ENCODE assay signal across 18 cellular contexts in the genomic region with DNA sequence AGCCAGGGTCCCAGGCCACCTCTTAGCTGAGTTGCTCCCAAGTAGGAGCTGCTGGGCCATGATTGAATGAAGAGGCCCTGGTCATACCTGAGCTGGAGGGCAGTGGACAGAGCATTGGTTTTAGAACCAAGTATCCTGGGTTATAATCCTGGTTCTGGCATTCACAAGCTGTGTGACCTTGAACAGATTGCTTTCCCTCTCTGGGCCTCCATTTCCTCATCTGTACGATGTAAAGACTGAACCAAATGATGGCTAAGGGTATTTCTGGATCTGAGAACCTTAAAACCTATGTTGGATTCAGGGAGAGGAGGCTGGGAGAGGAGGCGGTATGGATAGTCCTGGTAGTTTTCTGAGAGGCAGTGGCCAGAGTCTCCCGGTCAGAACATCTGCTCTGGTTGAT. TPM values are rescaled to one million over a fixed set of nuclear protein-coding genes. Genes with fewer than 3 reads are reported as not detected.
DNase-seq lines count a peak whose midpoint lies in the region; ATAC-seq and TF ChIP-seq lines count a peak whose summit lies in the region.
"Had no signal": no experiment of that assay in that cellular context is flagged by ENCODE, and none has a peak within 500 bp of the region (broad histone marks: within the 10 kb centered on the region; RNA-seq: fewer than 3 reads in every experiment).

No MANE protein-coding gene starts in this region.

- no peak for TF ChIP-seq POLR2A in spleen (IDR thresholded peaks at IDR 0.05)

- peak overlapping the region; percentile 80 for H3K27ac ChIP-seq in GM23248
- peak overlapping the region; percentile 68 to 91 for H3K27ac ChIP-seq in lung (ENCODE audit: low read depth in 1 of 2, low read length in 1 of 2)
- H3K27ac ChIP-seq in spleen, result peak overlapping the region in 7 of 8 donors; percentile 49 to 83 (median 73)
- H3K27ac ChIP-seq: brain microvascular endothelial cell had no signal

- H3K27me3 ChIP-seq in GM23248 (replicated peaks; ENCODE audit: insufficient read depth) (no peaks in the 10 kb centered on the region), adipocyte (replicated peaks; ENCODE audit: control insufficient read depth, insufficient read depth, low read length) (no peaks in the 10 kb centered on the region), lung (ENCODE audit: control insufficient read depth, insufficient read depth) (no peaks in the 10 kb centered on the region), spleen (replicated peaks in 1 of 7) (peaks cover 0 to 15% (median 4%) of the 10 kb centered on the region in 7 donors)

- no peak overlapping the region for H3K27ac Mint-ChIP-seq in type B pancreatic cell
- H3K27ac Mint-ChIP-seq: stimulated activated effector memory CD8-positive, alpha-beta T cell treated with anti-CD3 and anti-CD28 coated beads, Interleukin-12 subunit alpha, Interleukin-12 subunit beta, amount 100 ng/mL, for 72 hours; T-helper 2 cell treated with Interferon-gamma antibody and Interleukin-4, amounts not matched to agents 5 μg/mL and 100 μg/mL, for 36 hours had no signal

- H3K4me3 Mint-ChIP-seq in type B pancreatic cell, result no peak overlapping the region
- H3K4me3 Mint-ChIP-seq: stimulated activated effector memory CD8-positive, alpha-beta T cell treated with anti-CD3 and anti-CD28 coated beads, Interleukin-12 subunit alpha, Interleukin-12 subunit beta, amount 100 ng/mL, for 72 hours; T-helper 2 cell treated with Interferon-gamma antibody and Interleukin-4, amounts not matched to agents 5 μg/mL and 100 μg/mL, for 36 hours had no signal

- no peak overlapping the region for H3K4me3 ChIP-seq in GM23248
- no peak overlapping the region for H3K4me3 ChIP-seq in adipocyte (ENCODE audit: low read length)
- no peak overlapping the region for H3K4me3 ChIP-seq in lung
- H3K4me3 ChIP-seq in spleen, result no peak overlapping the region
- H3K4me3 ChIP-seq: HAP-1 had no signal

- H3K9ac ChIP-seq in GM23248, result peak overlapping the region; percentile 54
- H3K9ac ChIP-seq in adipocyte (ENCODE audit: low read length), result peak overlapping the region; percentile 67

- no peaks in the 10 kb centered on the region for H3K9me3 Mint-ChIP-seq in type B pancreatic cell
- H3K9me3 Mint-ChIP-seq: stimulated activated effector memory CD8-positive, alpha-beta T cell treated with anti-CD3 and anti-CD28 coated beads, Interleukin-12 subunit alpha, Interleukin-12 subunit beta, amount 100 ng/mL, for 72 hours; T-helper 2 cell treated with Interferon-gamma antibody and Interleukin-4, amounts not matched to agents 5 μg/mL and 100 μg/mL, for 36 hours had no signal

- in situ Hi-C loops in GM23248 (cut with MboI), result no loop called here

- H3K27me3 Mint-ChIP-seq in type B pancreatic cell, result no peaks in the 10 kb centered on the region

- H3K9me3 ChIP-seq in GM23248 (ENCODE audit: low read depth) (no peaks in the 10 kb centered on the region), adipocyte (ENCODE audit: control insufficient read depth, low read length) (no peaks in the 10 kb centered on the region), lung (ENCODE audit: control insufficient read depth in 2 of 2, insufficient read depth in 1 of 2, low read length in 1 of 2) (peaks cover 0 to 2% of the 10 kb centered on the region in 2 donors), spleen (no peaks in the 10 kb centered on the region)
- H3K9me3 ChIP-seq: HAP-1 had no signal

- no peak overlapping the region for H2AFZ ChIP-seq in GM23248

- 94 to 99% methylated on average over 3 of the region's 3 CpGs for WGBS in GM23248 (ENCODE audit: low coverage in 1 of 2, low lambda C conversion rate in 2 of 2, missing lambda C conversion rate in 2 of 2), 2 experiments
- WGBS in lung, 2 donors, result 86 to 87% methylated on average over 3 of the region's 3 CpGs
- 71 to 86% (median 83%) methylated on average over 3 of the region's 3 CpGs for WGBS in spleen, 5 donors

- H3K79me2 ChIP-seq in GM23248 (ENCODE audit: insufficient read depth), result no peaks in the 10 kb centered on the region

- no peaks in the 10 kb centered on the region for H3K9me2 ChIP-seq in GM23248 (ENCODE audit: insufficient read depth)

- peak overlapping the region; percentile 53 for H3K4me2 ChIP-seq in GM23248 (ENCODE audit: unreplicated experiment)

- no peak for DNase-seq in GM23248
- DNase-seq in adipocyte (ENCODE audit: low read depth), result no peak
- no peak for DNase-seq in lung (ENCODE audit: low spot score)
- DNase-seq in spleen, result no peak
- DNase-seq in NCI-H69 (lab: John Stamatoyannopoulos, UW), result no peak
- no peak for DNase-seq in type B pancreatic cell (ENCODE audit: extremely low spot score, unreplicated experiment)
- no peak for DNase-seq in NCI-H510A (lab: John Stamatoyannopoulos, UW)
- DNase-seq in amygdala (lab: John Stamatoyannopoulos, UW), result no peak
- DNase-seq: activated CD8-positive, alpha-beta memory T cell treated with anti-CD3 and anti-CD28 coated beads, Interleukin-2, amount 50 U/mL, for 48 hours; activated naive CD4-positive, alpha-beta T cell; NCI-H1930 had no signal

- H4K20me1 ChIP-seq in GM23248 (ENCODE audit: insufficient read depth), result no peaks in the 10 kb centered on the region

- TF ChIP-seq CTCF in lung (IDR thresholded peaks at IDR 0.05; ENCODE audit: control extremely low read depth, extremely low read depth) (no peak), spleen (IDR thresholded peaks at IDR 0.05 in 8 of 11, conservative IDR thresholded peaks at IDR 0.05 in 3 of 11) (no peak), type B pancreatic cell (conservative IDR thresholded peaks at IDR 0.05) (no peak)

- no peaks in the 10 kb centered on the region for H3K36me3 Mint-ChIP-seq in type B pancreatic cell
- H3K36me3 Mint-ChIP-seq: stimulated activated effector memory CD8-positive, alpha-beta T cell treated with anti-CD3 and anti-CD28 coated beads, Interleukin-12 subunit alpha, Interleukin-12 subunit beta, amount 100 ng/mL, for 72 hours had no signal

- H3K36me3 ChIP-seq in GM23248 (ENCODE audit: low read depth), result no peaks in the 10 kb centered on the region
- no peaks in the 10 kb centered on the region for H3K36me3 ChIP-seq in adipocyte (ENCODE audit: control insufficient read depth, insufficient read depth, low read length, severe bottlenecking)
- no peaks in the 10 kb centered on the region for H3K36me3 ChIP-seq in lung (ENCODE audit: control insufficient read depth in 2 of 2, insufficient read depth in 2 of 2, low read length in 2 of 2)
- no peaks in the 10 kb centered on the region for H3K36me3 ChIP-seq in spleen
- H3K36me3 ChIP-seq: brain microvascular endothelial cell, HAP-1 had no signal

- ATAC-seq in lung (ENCODE audit: insufficient read depth, low FRiP score), result no peak
- ATAC-seq: left lobe of liver; stimulated activated effector memory CD8-positive, alpha-beta T cell treated with anti-CD3 and anti-CD28 coated beads, Interleukin-12 subunit alpha, Interleukin-12 subunit beta, amount 100 ng/mL, for 72 hours had no signal

- peaks cover 9% of the 10 kb centered on the region for H3K4me1 Mint-ChIP-seq in type B pancreatic cell (ENCODE audit: unreplicated experiment)
- H3K4me1 Mint-ChIP-seq: stimulated activated effector memory CD8-positive, alpha-beta T cell treated with anti-CD3 and anti-CD28 coated beads, Interleukin-12 subunit alpha, Interleukin-12 subunit beta, amount 100 ng/mL, for 72 hours had no signal

- intact Hi-C loops in spleen (cut with DNase I; ENCODE audit: low total_unique reads), result no loop called here

- peaks cover 15% of the 10 kb centered on the region; the same call in 1 of the 2 replicates for H3F3A ChIP-seq in GM23248 (ENCODE audit: insufficient read depth)

- H3K4me1 ChIP-seq in GM23248 (ENCODE audit: insufficient read depth) (peaks cover 29% of the 10 kb centered on the region), adipocyte (ENCODE audit: control insufficient read depth, insufficient read depth, low read length) (peaks cover 65% of the 10 kb centered on the region), lung (ENCODE audit: control insufficient read depth in 2 of 2, insufficient read depth in 2 of 2, low read length in 2 of 2) (peaks cover 4 to 22% of the 10 kb centered on the region in 2 donors), spleen (peaks cover 0 to 67% (median 35%) of the 10 kb centered on the region in 6 donors)
- H3K4me1 ChIP-seq: HAP-1 had no signal

RNA-seq across cellular contexts. Expression of a gene that starts 31.0 kb away (rescaled TPM):
- not detected in 2 replicates for total RNA-seq in GM23248 (2014; rRNA removed; shearing (Covaris generic))
- 0.04 TPM in 1 of 2 replicates, not detected in the other for polyA plus RNA-seq in GM23248 (2016; fragmentation: Nextera tagmentation; extraction: Ambion mirVana)
- total RNA-seq in lung, result 10 to 100 TPM; 27.7 to 29.9 TPM
- 10 to 100 TPM in 1 of 2 donors, 1 to 10 TPM in 1; 6.7 to 12.2 TPM for polyA plus RNA-seq in lung
- 1 to 10 TPM; 1.1 to 6.0 (median 2.9) TPM for total RNA-seq in spleen
- 1 to 10 TPM in 1 of 3 donors, under 1 TPM in 2; 0.61 to 1.2 (median 0.83) TPM for polyA plus RNA-seq in spleen
- 2.7 and 7.7 TPM in 2 replicates for total RNA-seq in type B pancreatic cell (ENCODE audit: low replicate concordance)
- total RNA-seq: Calu3, G401 had no signal

RNA-seq across cellular contexts. Expression of a gene that starts 40.6 kb away (rescaled TPM):
- 45.4 and 46.9 TPM in 2 replicates for total RNA-seq in GM23248 (2014; rRNA removed; shearing (Covaris generic))
- polyA plus RNA-seq in GM23248 (2016; fragmentation: Nextera tagmentation; extraction: Ambion mirVana) (36.6 and 37.1 TPM in 2 replicates), lung (10 to 100 TPM; 21.2 to 21.6 TPM), spleen (10 to 100 TPM in 1 of 3 donors, 1 to 10 TPM in 2; 5.3 to 10.9 (median 7.0) TPM)
- total RNA-seq in lung (10 to 100 TPM; 14.8 to 49.9 TPM), spleen (10 to 100 TPM; 28.3 to 50.2 (median 40.0) TPM), type B pancreatic cell (ENCODE audit: low replicate concordance) (28.5 and 31.6 TPM in 2 replicates)
